ENCODE assay signal across 8 cellular contexts in the genomic region with DNA sequence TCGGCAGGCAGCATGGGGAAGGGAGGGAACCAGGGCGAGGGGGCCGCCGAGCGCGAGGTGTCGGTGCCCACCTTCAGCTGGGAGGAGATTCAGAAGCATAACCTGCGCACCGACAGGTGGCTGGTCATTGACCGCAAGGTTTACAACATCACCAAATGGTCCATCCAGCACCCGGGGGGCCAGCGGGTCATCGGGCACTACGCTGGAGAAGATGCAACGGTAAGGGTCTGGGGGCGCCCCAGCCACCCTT. TPM values are rescaled to one million over a fixed set of nuclear protein-coding genes. Genes with fewer than 3 reads are reported as not detected.
A peak's percentile ranks its signal among the peaks of the same experiment; 100 is the strongest.
DNase-seq lines count a peak whose midpoint lies in the region; ATAC-seq and TF ChIP-seq lines count a peak whose summit lies in the region.

No MANE protein-coding gene starts in this region.

- no peaks in the 10 kb centered on the region for H3K27me3 ChIP-seq in ACC112 (ENCODE audit: insufficient read depth, low read length)
- peaks cover 5% of the 10 kb centered on the region for H3K27me3 ChIP-seq in mononuclear cell (ENCODE audit: insufficient read depth, low read length)

- H3K36me3 Mint-ChIP-seq in HFFc6 (ENCODE audit: low read depth) (no peaks in the 10 kb centered on the region), MCF 10A (ENCODE audit: insufficient read depth, unreplicated experiment) (no peaks in the 10 kb centered on the region)

- no peak overlapping the region for H3K27ac ChIP-seq in ACC112 (ENCODE audit: low read depth, low read length)

- peaks cover 33% of the 10 kb centered on the region for H3K79me2 ChIP-seq in ACC112 (ENCODE audit: control insufficient read depth, insufficient read depth, low read length, unreplicated experiment)

- H3K4me3 ChIP-seq in ACC112 (ENCODE audit: low read depth, low read length), result peak overlapping the region; percentile 88
- peak overlapping the region; percentile 41 for H3K4me3 ChIP-seq in mononuclear cell (ENCODE audit: low read length)

- no peak overlapping the region for H2AFZ ChIP-seq in ACC112 (ENCODE audit: low read length, unreplicated experiment)

- intact Hi-C loops in MCF 10A (cut with micrococcal nuclease) (no loop called here), left colon (cut with DNase I, micrococcal nuclease) (no loop called here)

- no peaks in the 10 kb centered on the region for H3K9me3 ChIP-seq in mononuclear cell (ENCODE audit: low read depth, low read length)

- CTCF ChIA-PET in MCF 10A (lab: Yijun Ruan, JAX), result interaction anchor here (0.6 to 1.7 kb wide), 4 partner anchors 13 to 426 kb away, joined by 3 to 5 read pairs (median 4); no protein-coding TSS in a partner anchor

- H3K27me3 Mint-ChIP-seq in HFFc6 (ENCODE audit: insufficient read depth), result peaks cover 2% of the 10 kb centered on the region
- H3K27me3 Mint-ChIP-seq in MCF 10A (ENCODE audit: insufficient read depth, unreplicated experiment), result no peaks in the 10 kb centered on the region

- DNase-seq in HFFc6 (no peak), MCF 10A (ENCODE audit: unreplicated experiment) (no peak), left colon (no peak), SK-N-DZ (ENCODE audit: low spot score) (no peak)

- H3K27ac Mint-ChIP-seq in HFFc6, result peak overlapping the region; percentile 73
- no peak overlapping the region for H3K27ac Mint-ChIP-seq in MCF 10A (ENCODE audit: low read depth, unreplicated experiment)

- no TSS peak for BruUV-seq in MCF 10A (replicated peaks; lab: Mats Ljungman, UMichigan)

- H3K9me3 Mint-ChIP-seq in HFFc6 (no peaks in the 10 kb centered on the region), MCF 10A (ENCODE audit: unreplicated experiment) (no peaks in the 10 kb centered on the region)

- TF ChIP-seq CTCF in HFFc6 (IDR thresholded peaks at IDR 0.05) (no peak), MCF 10A (IDR thresholded peaks at IDR 0.05; ENCODE audit: unreplicated experiment) (no peak)

- ATAC-seq in left colon (no peak), HG03025 (IDR thresholded peaks at IDR 0.05; ENCODE audit: low FRiP score, unreplicated experiment) (no peak), HG03521 (IDR thresholded peaks at IDR 0.05; ENCODE audit: unreplicated experiment) (no peak)

- H3K4me1 ChIP-seq in ACC112 (ENCODE audit: control insufficient read depth, insufficient read depth, low read length, unreplicated experiment) (peaks cover 17% of the 10 kb centered on the region), mononuclear cell (ENCODE audit: insufficient read depth, low read length) (peaks cover 59% of the 10 kb centered on the region)

- POLR2A ChIA-PET in MCF 10A (lab: Yijun Ruan, JAX), result interaction anchor here (1.7 to 2.5 kb wide), 2 partner anchors 10 to 13 kb away, joined by 8 to 27 read pairs; partner anchors contain the start of gene FADS1

- peaks cover 29% of the 10 kb centered on the region for H3K4me1 Mint-ChIP-seq in HFFc6 (ENCODE audit: low read depth)
- H3K4me1 Mint-ChIP-seq in MCF 10A (ENCODE audit: insufficient read depth, unreplicated experiment), result peaks cover 8% of the 10 kb centered on the region

- no peaks in the 10 kb centered on the region for H3K36me3 ChIP-seq in ACC112 (ENCODE audit: insufficient read depth, low read length)

- peak overlapping the region; percentile 91 for H3K4me3 Mint-ChIP-seq in HFFc6
- peak overlapping the region; percentile 75 for H3K4me3 Mint-ChIP-seq in MCF 10A (ENCODE audit: unreplicated experiment)

RNA-seq across cellular contexts. Expression of gene FADS2, which starts 0.2 kb away (rescaled TPM):
- total RNA-seq in HFFc6 (2021; fragmentation: NEBNext Ultra II Directional; extraction: Animal tissue kit (Norgen Biotek cat#: 25700)), result 100 to 1,000 TPM in 1 of 6 experiments, 10 to 100 TPM in 5; 56.0 to 105 (median 81.1) TPM
- total RNA-seq in MCF 10A (2022), result 7.5 and 20.6 TPM in 2 replicates
- 12.8 TPM for total RNA-seq in mononuclear cell
- total RNA-seq in left colon, result 1 to 10 TPM; 3.1 to 5.6 TPM
- polyA plus RNA-seq in SK-N-DZ (2014; cell fraction: cytosol; rRNA removed), result 238 and 253 TPM in 2 replicates
- 137 and 153 TPM in 2 replicates for polyA plus RNA-seq in SK-N-DZ (2014; cell fraction: nucleus; rRNA removed)

RNA-seq across cellular contexts. Expression of gene FADS1, which starts 11.5 kb away (rescaled TPM):
- 10 to 100 TPM; 25.9 to 39.1 (median 36.4) TPM for total RNA-seq in HFFc6 (2021; fragmentation: NEBNext Ultra II Directional; extraction: Animal tissue kit (Norgen Biotek cat#: 25700))
- 24.2 and 27.5 TPM in 2 replicates for total RNA-seq in MCF 10A (2022)
- 12.1 TPM for total RNA-seq in mononuclear cell
- 1 to 10 TPM; 3.2 to 5.1 TPM for total RNA-seq in left colon
- 182 and 212 TPM in 2 replicates for polyA plus RNA-seq in SK-N-DZ (2014; cell fraction: cytosol; rRNA removed)
- 118 and 119 TPM in 2 replicates for polyA plus RNA-seq in SK-N-DZ (2014; cell fraction: nucleus; rRNA removed)

RNA-seq across cellular contexts. Expression of gene FEN1, which starts 35.6 kb away (rescaled TPM):
- total RNA-seq in HFFc6 (2021; fragmentation: NEBNext Ultra II Directional; extraction: Animal tissue kit (Norgen Biotek cat#: 25700)), result 10 to 100 TPM; 25.6 to 45.6 (median 37.4) TPM
- total RNA-seq in MCF 10A (2022) (19.9 and 21.5 TPM in 2 replicates), mononuclear cell (13.1 TPM), left colon (10 to 100 TPM in 1 of 2 donors, 1 to 10 TPM in 1; 7.7 to 13.3 TPM)
- polyA plus RNA-seq in SK-N-DZ (2014; cell fraction: cytosol; rRNA removed), result 184 and 207 TPM in 2 replicates
- polyA plus RNA-seq in SK-N-DZ (2014; cell fraction: nucleus; rRNA removed), result 56.1 and 83.9 TPM in 2 replicates

RNA-seq across cellular contexts. Expression of gene TMEM258, which starts 35.9 kb away (rescaled TPM):
- total RNA-seq in HFFc6 (2021; fragmentation: NEBNext Ultra II Directional; extraction: Animal tissue kit (Norgen Biotek cat#: 25700)), result 100 to 1,000 TPM; 134 to 173 (median 145) TPM
- 184 and 300 TPM in 2 replicates for total RNA-seq in MCF 10A (2022)
- 32.5 TPM for total RNA-seq in mononuclear cell
- 10 to 100 TPM; 87.3 to 91.8 TPM for total RNA-seq in left colon
- polyA plus RNA-seq in SK-N-DZ (2014; cell fraction: cytosol; rRNA removed), result 147 and 242 TPM in 2 replicates
- 86.1 and 95.3 TPM in 2 replicates for polyA plus RNA-seq in SK-N-DZ (2014; cell fraction: nucleus; rRNA removed)
